Comparison of ENCODE assay signal across 32 cellular contexts in genomic region chr10:27479016-27479415, GRCh38.
"Had no signal": no experiment of that assay in that cellular context is flagged by ENCODE, and none has a peak within 500 bp of the region (broad histone marks: within the 10 kb centered on the region; RNA-seq: fewer than 3 reads in every experiment).

No MANE protein-coding gene starts in this region.

- H3K36me3 ChIP-seq: Peyer's patch, SJCRH30 had no signal

- H3K27ac ChIP-seq: KMS-11, Peyer's patch, SJCRH30, SK-N-MC had no signal

- H3K4me3 ChIP-seq: Peyer's patch, SJCRH30, SK-N-MC had no signal

- H3K4me1 ChIP-seq: Peyer's patch, SJCRH30 had no signal

- H3K27me3 ChIP-seq: Peyer's patch, SJCRH30 had no signal

- ATAC-seq: PC-3, Right ventricle myocardium inferior, SK-N-SH treated with all-trans-retinoic acid at 6 μM for 48 hours had no signal

- DNase-seq: Karpas-422, KBM-7, MM.1S, MV-4-11, NCI-H1092, NCI-H1105, NCI-H1417 treated with DMSO at 0.1 percent for 48 hours, NCI-H1436 treated with DMSO at 0.1 percent for 48 hours, NCI-H1694 treated with DMSO at 0.1 percent for 48 hours, NCI-H187 treated with DMSO at 0.1 percent for 48 hours, NCI-H2029, NCI-H2081, NCI-H2171, NCI-H226, NCI-H446 treated with DMSO at 0.1 percent for 48 hours, NCI-H510A, NCI-H524, NCI-H526, NCI-H69, NCI-H748 treated with DMSO at 0.1 percent for 48 hours, NCI-H82, OCI-M1, PC-3, Peyer's patch, RPMI8226, SHP77, SIG-M5, SJCRH30 had no signal

- H3K9ac ChIP-seq: KMS-11 had no signal

- H3K9me3 ChIP-seq: Peyer's patch had no signal

- H3K4me2 ChIP-seq: KMS-11 had no signal
